Comparison of ENCODE assay signal across 1 cellular context in genomic region chr2:205683179-205683978, GRCh38.
TF ChIP-seq lines count a peak whose summit lies in the region.

No MANE protein-coding gene starts in this region.

TF ChIP-seq in GM23338, 12 proteins besides CTCF, POLR2A, EP300 and RAD21 (continued from another document):
- no peak for TF ChIP-seq ZNF114 (CRISPR knock-in tag; IDR thresholded peaks at IDR 0.05)
- TF ChIP-seq REST (IDR thresholded peaks at IDR 0.05; ENCODE audit: unreplicated experiment) = no peak
- no peak for TF ChIP-seq EZH2phosphoT487 (IDR thresholded peaks at IDR 0.05; ENCODE audit: unreplicated experiment)
